10 cellular contexts compared by ENCODE assay signal in genomic region chr16:2033057-2033911, GRCh38. TPM values are rescaled to one million over a fixed set of nuclear protein-coding genes. Genes with fewer than 3 reads are reported as not detected.
DNase-seq lines count a peak whose midpoint lies in the region; ATAC-seq and TF ChIP-seq lines count a peak whose summit lies in the region.
"Had no signal": no experiment of that assay in that cellular context is flagged by ENCODE, and none has a peak within 500 bp of the region (broad histone marks: within the 10 kb centered on the region; RNA-seq: fewer than 3 reads in every experiment).

No MANE protein-coding gene starts in this region.

- no peak overlapping the region for H3K27ac Mint-ChIP-seq in activated T-helper 1 cell treated with anti-CD3 and anti-CD28 coated beads, Interleukin-12 subunit alpha, Interleukin-12 subunit beta, Interleukin-2, Interleukin-4 antibody, amounts not matched to agents 30 ng/mL and 10 ng/mL and 1 ng/mL, durations not matched to agents 14 hours and 24 hours and 36 hours
- H3K27ac Mint-ChIP-seq: natural killer cell treated with Interleukin-12 subunit alpha and Interleukin-12 subunit beta and Interleukin-15 and Interleukin-18, amount 100 ng/mL, for 72 hours had no signal

- peak; percentile 18 to 26 (median 21) for ATAC-seq in right lobe of liver
- no peak for ATAC-seq in GM19328 (IDR thresholded peaks at IDR 0.05; ENCODE audit: unreplicated experiment)
- no peak for ATAC-seq in HG03196 (IDR thresholded peaks at IDR 0.05; ENCODE audit: unreplicated experiment)
- no peak for ATAC-seq in GM21723 (IDR thresholded peaks at IDR 0.05; ENCODE audit: unreplicated experiment)

- no peak overlapping the region for H3K4me3 Mint-ChIP-seq in activated T-helper 1 cell treated with anti-CD3 and anti-CD28 coated beads, Interleukin-12 subunit alpha, Interleukin-12 subunit beta, Interleukin-2, Interleukin-4 antibody, amounts not matched to agents 30 ng/mL and 10 ng/mL and 1 ng/mL, durations not matched to agents 14 hours and 24 hours and 36 hours
- H3K4me3 Mint-ChIP-seq: natural killer cell treated with Interleukin-12 subunit alpha and Interleukin-12 subunit beta and Interleukin-15 and Interleukin-18, amount 100 ng/mL, for 72 hours had no signal

- peaks cover 2% of the 10 kb centered on the region for H3K27me3 Mint-ChIP-seq in activated T-helper 1 cell treated with anti-CD3 and anti-CD28 coated beads, Interleukin-12 subunit alpha, Interleukin-12 subunit beta, Interleukin-2, Interleukin-4 antibody, amounts not matched to agents 30 ng/mL and 10 ng/mL and 1 ng/mL, durations not matched to agents 14 hours and 24 hours and 36 hours (ENCODE audit: insufficient read depth)
- H3K27me3 Mint-ChIP-seq: natural killer cell treated with Interleukin-12 subunit alpha and Interleukin-12 subunit beta and Interleukin-15 and Interleukin-18, amount 100 ng/mL, for 72 hours had no signal

- peak overlapping the region; percentile 43 to 47 (median 47) for H3K4me3 ChIP-seq in right lobe of liver

- no peaks in the 10 kb centered on the region for H3K9me3 ChIP-seq in right lobe of liver

- 0% methylated on average over 4 of the region's 37 CpGs for WGBS in right lobe of liver (ENCODE audit: insufficient coverage, low coverage, low lambda C conversion rate, missing lambda C conversion rate)

- DNase-seq in M059J (ENCODE audit: low read depth) (peak; percentile 90), cerebellum (ENCODE audit: low spot score) (peak; percentile 58), right lobe of liver (peak; percentile 68 to 74 (median 70)), superior temporal gyrus (ENCODE audit: extremely low spot score) (peak; percentile 93)
- no peak for DNase-seq in activated T-helper 1 cell treated with anti-CD3 and anti-CD28 coated beads, Interleukin-12 subunit alpha, Interleukin-12 subunit beta, Interleukin-2, Interleukin-4 antibody, amounts not matched to agents 30 ng/mL and 10 ng/mL and 1 ng/mL, durations not matched to agents 14 hours and 24 hours and 36 hours (ENCODE audit: low spot score)

- intact Hi-C loops in right lobe of liver (cut with DNase I): no loop called here
- intact Hi-C loops in activated T-helper 1 cell treated with anti-CD3 and anti-CD28 coated beads, Interleukin-12 subunit alpha, Interleukin-12 subunit beta, Interleukin-2, Interleukin-4 antibody, amounts not matched to agents 30 ng/mL and 10 ng/mL and 1 ng/mL, durations not matched to agents 14 hours and 24 hours and 36 hours (cut with micrococcal nuclease): no loop called here

- no peaks in the 10 kb centered on the region for H3K36me3 Mint-ChIP-seq in activated T-helper 1 cell treated with anti-CD3 and anti-CD28 coated beads, Interleukin-12 subunit alpha, Interleukin-12 subunit beta, Interleukin-2, Interleukin-4 antibody, amounts not matched to agents 30 ng/mL and 10 ng/mL and 1 ng/mL, durations not matched to agents 14 hours and 24 hours and 36 hours (ENCODE audit: low read depth)
- H3K36me3 Mint-ChIP-seq: natural killer cell treated with Interleukin-12 subunit alpha and Interleukin-12 subunit beta and Interleukin-15 and Interleukin-18, amount 100 ng/mL, for 72 hours had no signal

- TF ChIP-seq CTCF in right lobe of liver (IDR thresholded peaks at IDR 0.05): no peak

- H3K27me3 ChIP-seq in right lobe of liver: no peaks in the 10 kb centered on the region

- no peaks in the 10 kb centered on the region for H3K9me3 Mint-ChIP-seq in activated T-helper 1 cell treated with anti-CD3 and anti-CD28 coated beads, Interleukin-12 subunit alpha, Interleukin-12 subunit beta, Interleukin-2, Interleukin-4 antibody, amounts not matched to agents 30 ng/mL and 10 ng/mL and 1 ng/mL, durations not matched to agents 14 hours and 24 hours and 36 hours
- H3K9me3 Mint-ChIP-seq: natural killer cell treated with Interleukin-12 subunit alpha and Interleukin-12 subunit beta and Interleukin-15 and Interleukin-18, amount 100 ng/mL, for 72 hours had no signal

- no peak for TF ChIP-seq POLR2A in right lobe of liver (IDR thresholded peaks at IDR 0.05)

- peaks cover 0 to 58% (median 22%) of the 10 kb centered on the region in 4 donors for H3K4me1 ChIP-seq in right lobe of liver

- H3K27ac ChIP-seq in right lobe of liver: peak overlapping the region; percentile 84 to 87 (median 86)
- H3K27ac ChIP-seq: KMS-11 had no signal

- H3K36me3 ChIP-seq in right lobe of liver: peaks cover 0 to 21% (median 3%) of the 10 kb centered on the region in 4 donors

- no peaks in the 10 kb centered on the region for H3K4me1 Mint-ChIP-seq in activated T-helper 1 cell treated with anti-CD3 and anti-CD28 coated beads, Interleukin-12 subunit alpha, Interleukin-12 subunit beta, Interleukin-2, Interleukin-4 antibody, amounts not matched to agents 30 ng/mL and 10 ng/mL and 1 ng/mL, durations not matched to agents 14 hours and 24 hours and 36 hours (ENCODE audit: low read depth)

RNA-seq across cellular contexts. Expression of gene NHERF2, which starts 6.6 kb away (rescaled TPM):
- 143 and 175 TPM in 2 replicates for total RNA-seq in M059J (2014; rRNA removed; shearing (Covaris generic))
- total RNA-seq in cerebellum (7.3 TPM), right lobe of liver (100 to 1,000 TPM; 129 to 284 (median 186) TPM)
- 2.2 and 2.5 TPM in 2 replicates for total RNA-seq in activated T-helper 1 cell treated with anti-CD3 and anti-CD28 coated beads, Interleukin-12 subunit alpha, Interleukin-12 subunit beta, Interleukin-2, Interleukin-4 antibody, amounts not matched to agents 30 ng/mL and 10 ng/mL and 1 ng/mL, durations not matched to agents 14 hours and 24 hours and 36 hours

RNA-seq across cellular contexts. Expression of gene NPW, which starts 13.7 kb away (rescaled TPM):
- total RNA-seq in M059J (2014; rRNA removed; shearing (Covaris generic)): 0.12 TPM in 1 of 2 replicates, not detected in the other
- total RNA-seq in cerebellum: not detected
- total RNA-seq in right lobe of liver: 10 to 100 TPM in 2 of 6 experiments, 1 to 10 TPM in 4; 2.7 to 12.3 (median 8.2) TPM
- 3.6 and 3.9 TPM in 2 replicates for total RNA-seq in activated T-helper 1 cell treated with anti-CD3 and anti-CD28 coated beads, Interleukin-12 subunit alpha, Interleukin-12 subunit beta, Interleukin-2, Interleukin-4 antibody, amounts not matched to agents 30 ng/mL and 10 ng/mL and 1 ng/mL, durations not matched to agents 14 hours and 24 hours and 36 hours

RNA-seq across cellular contexts. Expression of gene NTHL1, which starts 14.3 kb away (rescaled TPM):
- 22.7 and 35.6 TPM in 2 replicates for total RNA-seq in M059J (2014; rRNA removed; shearing (Covaris generic))
- total RNA-seq in cerebellum (14.9 TPM), right lobe of liver (100 to 1,000 TPM in 1 of 6 experiments, 10 to 100 TPM in 5; 12.0 to 127 (median 42.6) TPM)
- 50.0 and 52.7 TPM in 2 replicates for total RNA-seq in activated T-helper 1 cell treated with anti-CD3 and anti-CD28 coated beads, Interleukin-12 subunit alpha, Interleukin-12 subunit beta, Interleukin-2, Interleukin-4 antibody, amounts not matched to agents 30 ng/mL and 10 ng/mL and 1 ng/mL, durations not matched to agents 14 hours and 24 hours and 36 hours

RNA-seq across cellular contexts. Expression of gene TSC2, which starts 14.5 kb away (rescaled TPM):
- 29.7 and 31.2 TPM in 2 replicates for total RNA-seq in M059J (2014; rRNA removed; shearing (Covaris generic))
- total RNA-seq in cerebellum (85.0 TPM), right lobe of liver (100 to 1,000 TPM in 1 of 6 experiments, 10 to 100 TPM in 5; 25.7 to 124 (median 59.4) TPM)
- 96.4 and 111 TPM in 2 replicates for total RNA-seq in activated T-helper 1 cell treated with anti-CD3 and anti-CD28 coated beads, Interleukin-12 subunit alpha, Interleukin-12 subunit beta, Interleukin-2, Interleukin-4 antibody, amounts not matched to agents 30 ng/mL and 10 ng/mL and 1 ng/mL, durations not matched to agents 14 hours and 24 hours and 36 hours

RNA-seq across cellular contexts. Expression of gene ZNF598, which starts 23.7 kb away (rescaled TPM):
- total RNA-seq in M059J (2014; rRNA removed; shearing (Covaris generic)): 21.3 and 23.9 TPM in 2 replicates
- 8.6 TPM for total RNA-seq in cerebellum
- total RNA-seq in right lobe of liver: 10 to 100 TPM; 21.6 to 46.4 (median 25.0) TPM
- total RNA-seq in activated T-helper 1 cell treated with anti-CD3 and anti-CD28 coated beads, Interleukin-12 subunit alpha, Interleukin-12 subunit beta, Interleukin-2, Interleukin-4 antibody, amounts not matched to agents 30 ng/mL and 10 ng/mL and 1 ng/mL, durations not matched to agents 14 hours and 24 hours and 36 hours: 100 and 105 TPM in 2 replicates

Comparison
In these comparisons a context has a peak if more than half of its experiments do, and no peak if none do; other contexts are left out.
1. ATAC-seq: peak in right lobe of liver (4 of 4); none in GM19328 (single experiment), HG03196 (single experiment) and GM21723 (single experiment).
2. RNA of gene NHERF2, which starts 6.6 kb away (total RNA-seq): 129 to 284 TPM in right lobe of liver and 143 to 175 TPM in M059J; 7.3 TPM in cerebellum (single experiment) and 2.2 to 2.5 TPM in activated T-helper 1 cell treated with anti-CD3 and anti-CD28 coated beads, Interleukin-12 subunit alpha, Interleukin-12 subunit beta, Interleukin-2, Interleukin-4 antibody, amounts not matched to agents 30 ng/mL and 10 ng/mL and 1 ng/mL, durations not matched to agents 14 hours and 24 hours and 36 hours; every median in the first group is over 10 times any median in the second.